19 cellular contexts compared by ENCODE assay signal in genomic region chr12:121651381-121651780, GRCh38. TPM values are rescaled to one million over a fixed set of nuclear protein-coding genes. Genes with fewer than 3 reads are reported as not detected.
DNase-seq lines count a peak whose midpoint lies in the region; ATAC-seq, FAIRE-seq and TF ChIP-seq lines count a peak whose summit lies in the region.
"Had no signal": no experiment of that assay in that cellular context is flagged by ENCODE, and none has a peak within 500 bp of the region (broad histone marks: within the 10 kb centered on the region; RNA-seq: fewer than 3 reads in every experiment).

No MANE protein-coding gene starts in this region.

- peak overlapping the region; percentile 31 for H3K27ac Mint-ChIP-seq in activated CD4-positive, alpha-beta T cell treated with anti-CD3 and anti-CD28 coated beads, Interleukin-2, amount 10 ng/mL, durations not matched to agents 7 days and 5 days

- H3K4me1 Mint-ChIP-seq in activated CD4-positive, alpha-beta T cell treated with anti-CD3 and anti-CD28 coated beads, Interleukin-2, amount 10 ng/mL, durations not matched to agents 7 days and 5 days: peaks cover 53% of the 10 kb centered on the region

- FAIRE-seq in bronchial epithelial cell (lab: Jason Lieb, UNC): peak; percentile 58
- FAIRE-seq: GM12891, GM18507 had no signal

- 75% methylated on average over 6 of the region's 7 CpGs for WGBS in HUES64

- ATAC-seq in GM18517 (IDR thresholded peaks at IDR 0.05; ENCODE audit: unreplicated experiment): no peak

- no peaks in the 10 kb centered on the region for H4K20me1 ChIP-seq in osteoblast (ENCODE audit: insufficient read depth, low read length)

- no peak overlapping the region for H3K9ac ChIP-seq in HUES64 (ENCODE audit: low read depth, low read length)

- H3K9me3 ChIP-seq in HUES64 (ENCODE audit: insufficient read depth, low read depth, low read length): no peaks in the 10 kb centered on the region
- H3K9me3 ChIP-seq in osteoblast (ENCODE audit: low read depth, low read length): no peaks in the 10 kb centered on the region

- no peaks in the 10 kb centered on the region for H3K9me3 Mint-ChIP-seq in activated CD4-positive, alpha-beta T cell treated with anti-CD3 and anti-CD28 coated beads, Interleukin-2, amount 10 ng/mL, durations not matched to agents 7 days and 5 days

- no peaks in the 10 kb centered on the region for H3K27me3 Mint-ChIP-seq in activated CD4-positive, alpha-beta T cell treated with anti-CD3 and anti-CD28 coated beads, Interleukin-2, amount 10 ng/mL, durations not matched to agents 7 days and 5 days

- 0 out of 2 replicates have a peak overlapping the region, but pooled peaks have one; percentile 25 for H3K27ac ChIP-seq in HUES64 (ENCODE audit: low read depth, low read length)
- H3K27ac ChIP-seq in osteoblast (ENCODE audit: low read depth, low read length): no peak overlapping the region

- H3K36me3 ChIP-seq in HUES64 (ENCODE audit: insufficient read depth, low read length) (no peaks in the 10 kb centered on the region), bronchial epithelial cell (ENCODE audit: control insufficient read depth, insufficient read depth, low read length) (no peaks in the 10 kb centered on the region), osteoblast (ENCODE audit: insufficient read depth, low read length) (no peaks in the 10 kb centered on the region)

- no peaks in the 10 kb centered on the region for H3K79me2 ChIP-seq in osteoblast (ENCODE audit: insufficient read depth, low read length)

- peaks cover 45% of the 10 kb centered on the region for H3K36me3 Mint-ChIP-seq in activated CD4-positive, alpha-beta T cell treated with anti-CD3 and anti-CD28 coated beads, Interleukin-2, amount 10 ng/mL, durations not matched to agents 7 days and 5 days (ENCODE audit: low read depth)

- H3K4me3 ChIP-seq in HUES64 (ENCODE audit: low read length): no peak overlapping the region
- no peak overlapping the region for H3K4me3 ChIP-seq in bronchial epithelial cell (ENCODE audit: low read depth, low read length)
- H3K4me3 ChIP-seq in osteoblast (ENCODE audit: insufficient read depth, low read length): no peak overlapping the region

- TF ChIP-seq CTCF in bronchial epithelial cell (IDR thresholded peaks at IDR 0.05; ENCODE audit: insufficient read depth, low read length, severe bottlenecking) (no peak), osteoblast (IDR thresholded peaks at IDR 0.05; ENCODE audit: extremely low read depth, low read depth, low read length) (no peak)

- no peak overlapping the region for H3K4me3 Mint-ChIP-seq in activated CD4-positive, alpha-beta T cell treated with anti-CD3 and anti-CD28 coated beads, Interleukin-2, amount 10 ng/mL, durations not matched to agents 7 days and 5 days

- H2AFZ ChIP-seq in osteoblast (ENCODE audit: low read length): no peak overlapping the region

- CTCF ChIA-PET in activated CD4-positive, alpha-beta T cell treated with anti-CD3 and anti-CD28 coated beads, Interleukin-2, amount 10 ng/mL, durations not matched to agents 7 days and 5 days (lab: Charles Lee): interaction anchor here (0.7 to 1.6 kb wide), 4 partner anchors 10 to 852 kb away, joined by 3 to 8 read pairs (median 5); no protein-coding TSS in a partner anchor

- no peak overlapping the region for H3K4me2 ChIP-seq in osteoblast (ENCODE audit: insufficient read depth, low read length)

- DNase-seq in activated CD4-positive, alpha-beta T cell treated with anti-CD3 and anti-CD28 coated beads, Interleukin-2, amount 10 ng/mL, durations not matched to agents 7 days and 5 days: no peak
- DNase-seq in activated CD4-positive, alpha-beta T cell treated with anti-CD3 and anti-CD28 coated beads, Interleukin-2, amount 50 U/mL, for 4 hours: no peak
- DNase-seq in bronchial epithelial cell (ENCODE audit: low read depth): no peak
- DNase-seq in osteoblast (ENCODE audit: insufficient read length, low spot score, missing footprints): peak; percentile 59
- DNase-seq in GM19238 (ENCODE audit: insufficient read length, low spot score): no peak
- no peak for DNase-seq in NCI-H510A treated with DMSO at 0.1 percent for 48 hours (lab: John Stamatoyannopoulos, UW)
- DNase-seq: DMS 273 treated with DMSO at 0.1 percent for 48 hours, GF-D8, GOT3, NCI-H1105 treated with DMSO at 0.1 percent for 48 hours, NCI-H187, NCI-H226, NCI-H526, SHP77 treated with DMSO at 0.1 percent for 48 hours had no signal

- H3K27me3 ChIP-seq in HUES64 (ENCODE audit: insufficient read depth, low read length) (no peaks in the 10 kb centered on the region), bronchial epithelial cell (ENCODE audit: control insufficient read depth, insufficient read depth, low read length) (no peaks in the 10 kb centered on the region), osteoblast (ENCODE audit: insufficient read depth, low read length) (no peaks in the 10 kb centered on the region)

- H3K4me1 ChIP-seq in HUES64 (ENCODE audit: insufficient read depth, low read length): 0 out of 2 replicates have a peak, but pooled peaks cover 2% of the 10 kb centered on the region
- no peaks in the 10 kb centered on the region for H3K4me1 ChIP-seq in osteoblast (ENCODE audit: insufficient read depth, low read length)

- POLR2A ChIA-PET in activated CD4-positive, alpha-beta T cell treated with anti-CD3 and anti-CD28 coated beads, Interleukin-2, amount 10 ng/mL, durations not matched to agents 7 days and 5 days (lab: Charles Lee): no interaction called here

RNA-seq across cellular contexts. Expression of gene MORN3, which starts 18.1 kb away (rescaled TPM):
- total RNA-seq in activated CD4-positive, alpha-beta T cell treated with anti-CD3 and anti-CD28 coated beads, Interleukin-2, amount 10 ng/mL, durations not matched to agents 7 days and 5 days: 1 to 10 TPM; 3.0 to 3.5 TPM
- polyA plus RNA-seq in HUES64 (2013, experiment 1 of 2): 0.25 TPM
- polyA plus RNA-seq in HUES64 (2013, experiment 2 of 2): 0.32 TPM
- total RNA-seq in bronchial epithelial cell (0.79 and 1.7 TPM in 2 replicates), osteoblast (0.88 and 1.4 TPM in 2 replicates)
- total RNA-seq: LHCN-M2 had no signal

RNA-seq across cellular contexts. Expression of gene ORAI1, which starts 25.1 kb away (rescaled TPM):
- total RNA-seq in activated CD4-positive, alpha-beta T cell treated with anti-CD3 and anti-CD28 coated beads, Interleukin-2, amount 10 ng/mL, durations not matched to agents 7 days and 5 days: 10 to 100 TPM; 66.4 to 70.8 TPM
- 14.5 TPM for polyA plus RNA-seq in HUES64 (2013, experiment 1 of 2)
- 15.8 TPM for polyA plus RNA-seq in HUES64 (2013, experiment 2 of 2)
- total RNA-seq in bronchial epithelial cell (8.7 and 11.1 TPM in 2 replicates), osteoblast (7.2 and 7.7 TPM in 2 replicates)
